ENCODE assay signal across 21 cellular contexts in genomic region chr7:119969054-119969453, GRCh38.
DNase-seq lines count a peak whose midpoint lies in the region; ATAC-seq and TF ChIP-seq lines count a peak whose summit lies in the region.
"Had no signal": no experiment of that assay in that cellular context is flagged by ENCODE, and none has a peak within 500 bp of the region (broad histone marks: within the 10 kb centered on the region; RNA-seq: fewer than 3 reads in every experiment).

No MANE protein-coding gene starts in this region.

- H3K4me1 Mint-ChIP-seq in mesothelial cell of epicardium, result peaks cover 25% of the 10 kb centered on the region
- H3K4me1 Mint-ChIP-seq: CD4-positive, alpha-beta memory T cell; IgD-negative memory B cell; T-cell had no signal

- H3K27me3 Mint-ChIP-seq in mesothelial cell of epicardium (ENCODE audit: low read depth), result no peaks in the 10 kb centered on the region
- H3K27me3 Mint-ChIP-seq: CD4-positive, alpha-beta memory T cell; IgD-negative memory B cell; T-cell had no signal

- no peaks in the 10 kb centered on the region for H3K36me3 Mint-ChIP-seq in mesothelial cell of epicardium
- H3K36me3 Mint-ChIP-seq: CD4-positive, alpha-beta memory T cell; IgD-negative memory B cell; T-cell had no signal

- DNase-seq in NCI-H69 (lab: John Stamatoyannopoulos, UW) (peak; percentile 9), choroid plexus epithelial cell (ENCODE audit: low read depth) (peak; percentile 40), mesothelial cell of epicardium (ENCODE audit: low spot score in 2 of 2, unreplicated experiment in 2 of 2) (no peak)
- DNase-seq: CD4-positive, alpha-beta memory T cell; DMS153; GF-D8; NCI-H1417; NCI-H187 treated with DMSO at 0.1 percent for 48 hours; NCI-H526; NK-92 treated with Interleukin-12 subunit alpha and Interleukin-12 subunit beta, amount 100 ng/mL, for 24 hours; Right ventricle myocardium superior; SK-N-SH; T-cell had no signal

- no peaks in the 10 kb centered on the region for H3K9me3 Mint-ChIP-seq in mesothelial cell of epicardium

- ATAC-seq in GM18867 (IDR thresholded peaks at IDR 0.05; ENCODE audit: unreplicated experiment) (peak; percentile 56), HG02798 (IDR thresholded peaks at IDR 0.05; ENCODE audit: poor library complexity, unreplicated experiment) (peak; percentile 40), GM18909 (IDR thresholded peaks at IDR 0.05; ENCODE audit: poor library complexity, unreplicated experiment) (no peak), HG03565 (IDR thresholded peaks at IDR 0.05; ENCODE audit: unreplicated experiment) (no peak), HG02981 (IDR thresholded peaks at IDR 0.05; ENCODE audit: unreplicated experiment) (no peak)
- ATAC-seq: A549, T-cell had no signal

- TF ChIP-seq CTCF in choroid plexus epithelial cell (conservative IDR thresholded peaks at IDR 0.05; ENCODE audit: low read depth, low read length) (no peak), mesothelial cell of epicardium (IDR thresholded peaks at IDR 0.05; ENCODE audit: unreplicated experiment) (no peak)

- H3K4me3 Mint-ChIP-seq in mesothelial cell of epicardium, result no peak overlapping the region
- H3K4me3 Mint-ChIP-seq: CD4-positive, alpha-beta memory T cell; IgD-negative memory B cell; T-cell had no signal

- H3K4me3 ChIP-seq in choroid plexus epithelial cell (ENCODE audit: low read depth, low read length), result no peak overlapping the region
- H3K4me3 ChIP-seq: A549, BLaER1 had no signal

- no peak overlapping the region for H3K27ac Mint-ChIP-seq in mesothelial cell of epicardium
- H3K27ac Mint-ChIP-seq: CD4-positive, alpha-beta memory T cell; IgD-negative memory B cell; T-cell had no signal

Comparison
In these comparisons a context has a peak if more than half of its experiments do, and no peak if none do; other contexts are left out.
1. ATAC-seq: peak in GM18867 (single experiment) and HG02798 (single experiment); none in GM18909 (single experiment), HG03565 (single experiment) and HG02981 (single experiment).
2. DNase-seq: peak in NCI-H69 (single experiment) and choroid plexus epithelial cell (single experiment); none in mesothelial cell of epicardium (0 of 2).